Comparison of ENCODE assay signal across 9 cellular contexts in the genomic region with DNA sequence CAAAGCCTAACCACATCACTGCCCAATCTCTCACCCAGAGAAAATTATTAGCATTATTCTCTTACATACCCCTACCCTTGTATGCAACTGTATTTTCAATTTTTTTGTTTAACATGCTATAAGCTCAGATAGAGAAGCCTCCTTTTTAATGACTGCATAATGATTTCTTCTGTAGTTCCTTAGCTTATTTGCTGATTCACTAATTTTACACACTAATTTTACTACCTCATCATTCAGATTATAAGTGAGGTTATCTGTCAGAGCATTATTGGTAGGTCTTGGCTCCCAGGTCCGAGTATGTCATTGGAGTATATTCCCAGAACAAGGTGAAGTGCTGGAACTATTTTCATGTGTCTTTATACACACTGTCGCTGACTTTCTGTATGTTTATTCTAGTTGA.
"Had no signal": no experiment of that assay in that cellular context is flagged by ENCODE, and none has a peak within 500 bp of the region (broad histone marks: within the 10 kb centered on the region; RNA-seq: fewer than 3 reads in every experiment).

No MANE protein-coding gene starts in this region.

- H3K27ac Mint-ChIP-seq: HFFc6 had no signal

- H3K9me3 ChIP-seq: HAP-1 had no signal

- H3K27ac ChIP-seq: GM23248 had no signal

- H3K4me3 Mint-ChIP-seq: HFFc6, IgD-negative memory B cell had no signal

- H3K4me3 ChIP-seq: GM23248, HAP-1 had no signal

- H3K4me1 ChIP-seq: HAP-1 had no signal

- FAIRE-seq: HTR-8/SVneo had no signal

- H3K9ac ChIP-seq: GM23248 had no signal

- H2AFZ ChIP-seq: GM23248 had no signal

- H3K36me3 ChIP-seq: HAP-1 had no signal

- H3K27me3 Mint-ChIP-seq: IgD-negative memory B cell had no signal

- ATAC-seq: HCT116 had no signal

- DNase-seq: GM23248, GOT3, H7, HFFc6, KG1 had no signal
